Comparison of ENCODE assay signal across 7 cellular contexts in the genomic region with DNA sequence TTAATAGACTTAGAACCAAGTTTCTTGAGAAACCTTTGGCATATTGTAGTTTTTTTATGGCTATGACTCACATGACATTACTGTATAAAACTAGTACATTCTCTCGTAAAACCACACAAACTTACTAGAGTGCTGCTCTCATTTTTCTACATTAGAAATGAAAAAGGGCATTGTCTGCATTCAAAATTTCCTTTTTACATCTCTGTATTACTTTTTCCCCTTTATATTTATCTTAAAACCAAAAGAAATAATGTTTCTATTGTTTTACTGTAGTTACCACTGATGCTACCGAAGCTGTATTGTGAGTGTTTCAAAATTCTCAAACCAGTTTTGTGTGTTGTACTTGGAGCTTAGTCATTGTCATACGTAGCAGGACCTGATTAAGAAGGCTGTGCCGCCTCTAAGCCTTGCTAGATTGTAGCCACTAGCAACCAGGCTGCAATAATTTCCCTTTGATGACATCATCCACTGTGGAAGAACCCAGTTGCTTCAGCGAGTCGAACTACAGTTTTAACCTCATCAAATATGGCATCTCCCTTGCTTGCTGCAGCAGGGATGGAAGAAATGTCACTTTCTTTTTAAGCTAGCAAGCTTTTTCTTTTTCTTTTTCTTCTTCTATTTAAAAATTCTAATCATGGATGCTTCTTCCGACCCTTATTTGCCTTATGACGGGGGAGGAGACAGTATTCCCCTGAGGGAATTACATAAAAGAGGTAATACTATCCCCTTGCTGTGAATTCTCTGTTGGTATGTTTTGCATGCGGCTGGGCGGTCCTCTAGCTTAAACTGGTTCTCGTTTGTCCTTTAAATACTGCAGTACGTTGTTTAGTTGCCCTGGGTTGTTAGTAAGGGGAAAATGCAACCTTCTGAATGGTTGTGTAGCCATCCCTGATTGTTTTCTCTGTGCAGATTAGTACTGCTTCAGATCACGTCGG. TPM values are rescaled to one million over a fixed set of nuclear protein-coding genes. Genes with fewer than 3 reads are reported as not detected.
DNase-seq lines count a peak whose midpoint lies in the region; ATAC-seq and TF ChIP-seq lines count a peak whose summit lies in the region.

No MANE protein-coding gene starts in this region.

- peaks cover 0 to 2% (median 0%) of the 10 kb centered on the region in 3 donors for H3K27me3 Mint-ChIP-seq in immature natural killer cell (ENCODE audit: low read depth in 3 of 3)

- no peak for TF ChIP-seq CTCF in WERI-Rb-1 (IDR thresholded peaks at IDR 0.05; ENCODE audit: low read depth, low read length)

- H3K27me3 ChIP-seq in WERI-Rb-1 (ENCODE audit: insufficient read depth, low read depth, severe bottlenecking), result no peaks in the 10 kb centered on the region

- H3K36me3 Mint-ChIP-seq in immature natural killer cell, result peaks cover 0 to 3% (median 0%) of the 10 kb centered on the region in 3 donors

- H3K27ac ChIP-seq in WERI-Rb-1, result peak overlapping the region; percentile 77

- H3K27ac Mint-ChIP-seq in immature natural killer cell, result peak overlapping the region; percentile 83 to 92 (median 90)

- H3K9me3 ChIP-seq in WERI-Rb-1 (ENCODE audit: severe bottlenecking), result no peaks in the 10 kb centered on the region

- H3K4me3 ChIP-seq in WERI-Rb-1 (ENCODE audit: low read depth, low read length), result peak overlapping the region; percentile 64

- H3K4me1 Mint-ChIP-seq in immature natural killer cell, result peaks cover 16 to 32% of the 10 kb centered on the region in 2 donors

- DNase-seq in NCI-H2107 treated with DMSO at 0.1 percent for 48 hours (lab: John Stamatoyannopoulos, UW; ENCODE audit: unreplicated experiment) (peak; percentile 88), WERI-Rb-1 (peak; percentile 87), immature natural killer cell (peak; percentile 67 to 69 (median 68)), smooth muscle cell of the brain vasculature (ENCODE audit: low read depth, low spot score) (peak; percentile 87)
- peak; percentile 82 for DNase-seq in central memory CD4-positive, alpha-beta T cell

- ATAC-seq in GM18517 (IDR thresholded peaks at IDR 0.05; ENCODE audit: unreplicated experiment) (peak; percentile 98), HG03039 (IDR thresholded peaks at IDR 0.05; ENCODE audit: unreplicated experiment) (peak; percentile 98)

- peak overlapping the region; percentile 61 to 73 (median 72) for H3K4me3 Mint-ChIP-seq in immature natural killer cell

- H3K9me3 Mint-ChIP-seq in immature natural killer cell, result no peaks in the 10 kb centered on the region

- no peaks in the 10 kb centered on the region for H3K36me3 ChIP-seq in WERI-Rb-1

RNA-seq across cellular contexts. Expression of a gene that starts 39.6 kb away (rescaled TPM):
- 10 to 100 TPM in 1 of 3 donors, 1 to 10 TPM in 2; 4.7 to 12.6 (median 9.2) TPM for polyA plus RNA-seq in immature natural killer cell

RNA-seq across cellular contexts. Expression of a gene that starts 47.6 kb away (rescaled TPM):
- 10 to 100 TPM in 1 of 3 donors, 1 to 10 TPM in 2; 2.5 to 12.8 (median 5.8) TPM for polyA plus RNA-seq in immature natural killer cell

Comparison
In these comparisons a context has a peak if more than half of its experiments do, and no peak if none do; other contexts are left out.
1. Peak in every context shown above with its lines: DNase-seq, ATAC-seq, H3K4me3 ChIP-seq and H3K27ac ChIP-seq.